20 cellular contexts compared by ENCODE assay signal in genomic region chr2:217897091-217897715, GRCh38.
A peak's percentile ranks its signal among the peaks of the same experiment; 100 is the strongest.
DNase-seq lines count a peak whose midpoint lies in the region; TF ChIP-seq lines count a peak whose summit lies in the region.
"Had no signal": no experiment of that assay in that cellular context is flagged by ENCODE, and none has a peak within 500 bp of the region (broad histone marks: within the 10 kb centered on the region; RNA-seq: fewer than 3 reads in every experiment).

No MANE protein-coding gene starts in this region.

- DNase-seq in NCI-H2196 (lab: John Stamatoyannopoulos, UW; ENCODE audit: unreplicated experiment): peak; percentile 14
- DNase-seq in NCI-H2196 treated with DMSO at 0.1 percent for 48 hours (lab: John Stamatoyannopoulos, UW; ENCODE audit: unreplicated experiment): no peak
- no peak for DNase-seq in esophagus squamous epithelium (lab: John Stamatoyannopoulos, UW)
- no peak for DNase-seq in neuronal stem cell (ENCODE audit: low spot score)
- DNase-seq in transverse colon: no peak
- no peak for DNase-seq in DMS 273 (lab: John Stamatoyannopoulos, UW; ENCODE audit: unreplicated experiment)
- DNase-seq in effector CD4-positive, alpha-beta T cell: no peak
- no peak for DNase-seq in DMS153 treated with DMSO at 0.1 percent for 48 hours (lab: John Stamatoyannopoulos, UW; ENCODE audit: unreplicated experiment)
- DNase-seq: activated CD4-positive, alpha-beta T cell treated with anti-CD3 and anti-CD28 coated beads for 1 hour; activated gamma-delta T cell treated with Interleukin-2 at 50 U/mL for 16 hours; effector memory CD8-positive, alpha-beta T cell; KG1; NCI-H1105 treated with DMSO at 0.1 percent for 48 hours; NCI-H226; SHP77; stimulated activated CD4-positive, alpha-beta T cell treated with anti-CD3 and anti-CD28 coated beads, Interleukin-12 subunit alpha, Interleukin-12 subunit beta, amount 100 ng/mL, for 4 hours had no signal

- no peak overlapping the region for H2AFZ ChIP-seq in neuronal stem cell (ENCODE audit: low read length)
- H2AFZ ChIP-seq: parathyroid adenoma had no signal

- no peak overlapping the region for H2BK120ac ChIP-seq in neuronal stem cell (ENCODE audit: low read depth, low read length)

- TF ChIP-seq EP300 in transverse colon (IDR thresholded peaks at IDR 0.05; ENCODE audit: low read depth): no peak

- H2BK15ac ChIP-seq in neuronal stem cell (ENCODE audit: low read length): no peak overlapping the region

- no peak overlapping the region for H2AK5ac ChIP-seq in neuronal stem cell (ENCODE audit: low read depth, low read length)

- no peak overlapping the region for H3K4ac ChIP-seq in neuronal stem cell (ENCODE audit: low read length)

- H3K27me3 ChIP-seq in esophagus squamous epithelium (no peaks in the 10 kb centered on the region), neuronal stem cell (ENCODE audit: control insufficient read depth in 3 of 3, insufficient read depth in 3 of 3, low read depth in 1 of 3, low read length in 3 of 3) (no peaks in the 10 kb centered on the region), transverse colon (no peaks in the 10 kb centered on the region)
- H3K27me3 ChIP-seq: BLaER1 had no signal

- H3K9me3 ChIP-seq in esophagus squamous epithelium: no peaks in the 10 kb centered on the region
- no peaks in the 10 kb centered on the region for H3K9me3 ChIP-seq in neuronal stem cell (replicated peaks in 1 of 2; ENCODE audit: control insufficient read depth in 2 of 2, insufficient read depth in 1 of 2, low read depth in 1 of 2, low read length in 2 of 2)
- no peaks in the 10 kb centered on the region for H3K9me3 ChIP-seq in transverse colon
- H3K9me3 ChIP-seq: BLaER1 had no signal

- H3K27ac ChIP-seq in esophagus squamous epithelium: peak overlapping the region; percentile 63 to 95 (median 92)
- H3K27ac ChIP-seq in neuronal stem cell (replicated peaks; ENCODE audit: low read length): no peak overlapping the region
- H3K27ac ChIP-seq in transverse colon: peak overlapping the region; percentile 65 to 95 (median 89)
- H3K27ac ChIP-seq: 22Rv1, BLaER1, HL-60, parathyroid adenoma had no signal

- H2BK5ac ChIP-seq in neuronal stem cell (ENCODE audit: low read length): no peak overlapping the region

- H3K36me3 ChIP-seq in esophagus squamous epithelium: peaks cover 29 to 90% (median 37%) of the 10 kb centered on the region in 3 donors
- H3K36me3 ChIP-seq in neuronal stem cell (replicated peaks in 1 of 2; ENCODE audit: control insufficient read depth in 2 of 2, insufficient read depth in 2 of 2, low read length in 2 of 2): no peaks in the 10 kb centered on the region
- peaks cover 0 to 8% (median 0%) of the 10 kb centered on the region in 4 donors for H3K36me3 ChIP-seq in transverse colon

- H3K9ac ChIP-seq in neuronal stem cell (ENCODE audit: low read depth, low read length, poor library complexity): no peak overlapping the region
- H3K9ac ChIP-seq: BLaER1, parathyroid adenoma had no signal

- no peak overlapping the region for H3K4me2 ChIP-seq in neuronal stem cell (ENCODE audit: insufficient read depth, low read length, poor library complexity, severe bottlenecking)
- H3K4me2 ChIP-seq: BLaER1 had no signal

- 32 to 42% methylated on average over 7 of the region's 9 CpGs for WGBS in esophagus squamous epithelium, 2 donors
- WGBS in neuronal stem cell (ENCODE audit: extremely low coverage in 2 of 2, insufficient read length in 2 of 2, insufficient replicate concordance in 1 of 2), 2 donors: no CpG with 5 or more reads among the region's 9 CpGs
- WGBS in transverse colon (ENCODE audit: low coverage in 1 of 2), 2 donors: 76 to 80% methylated on average over 1 to 9 of the region's 9 CpGs

- intact Hi-C loops in esophagus squamous epithelium (cut with DNase I) (loop anchor here (5.0 kb wide), 1 partner anchor 90 kb away; no protein-coding TSS in a partner anchor), transverse colon (cut with DNase I; ENCODE audit: low total_unique reads) (no loop called here)

- no peak for TF ChIP-seq POLR2A in esophagus squamous epithelium (IDR thresholded peaks at IDR 0.05)
- no peak for TF ChIP-seq POLR2A in transverse colon (IDR thresholded peaks at IDR 0.05)

- no peak overlapping the region for H3K23ac ChIP-seq in neuronal stem cell (ENCODE audit: low read depth, low read length, poor library complexity)

- H2BK12ac ChIP-seq in neuronal stem cell (ENCODE audit: low read length): no peak overlapping the region

- in situ Hi-C loops in transverse colon (cut with MboI; ENCODE audit: low pct_ligation_motif_present in 1 of 4, low pct_unique_long_range_greater_than_20kb in 1 of 4, low sequenced_read_pairs in 3 of 4): no loop called here

- H3K79me1 ChIP-seq in neuronal stem cell (ENCODE audit: low read depth, low read length): no peaks in the 10 kb centered on the region

- H3K4me3 ChIP-seq in esophagus squamous epithelium (peak overlapping the region in 1 of 4 donors; percentile 22), neuronal stem cell (ENCODE audit: low read length in 2 of 2) (no peak overlapping the region), transverse colon (no peak overlapping the region)
- H3K4me3 ChIP-seq: BLaER1 had no signal

- H3K18ac ChIP-seq in neuronal stem cell (ENCODE audit: low read length): peak overlapping the region; percentile 6

- H4K8ac ChIP-seq in neuronal stem cell (ENCODE audit: low read depth, low read length): no peak overlapping the region

- TF ChIP-seq CTCF in esophagus squamous epithelium (IDR thresholded peaks at IDR 0.05) (no peak), transverse colon (IDR thresholded peaks at IDR 0.05) (no peak)

- H3K4me1 ChIP-seq in esophagus squamous epithelium (peaks cover 42 to 96% (median 45%) of the 10 kb centered on the region in 3 donors), neuronal stem cell (ENCODE audit: control insufficient read depth in 2 of 2, insufficient read depth in 1 of 2, low read depth in 1 of 2, low read length in 2 of 2) (peaks cover 0 to 2% of the 10 kb centered on the region in 2 donors), transverse colon (peaks cover 14 to 39% (median 28%) of the 10 kb centered on the region in 4 donors)
- H3K4me1 ChIP-seq: parathyroid adenoma had no signal

- H4K91ac ChIP-seq in neuronal stem cell (ENCODE audit: low read depth, low read length, poor library complexity): no peak overlapping the region

- no peak overlapping the region for H3K14ac ChIP-seq in neuronal stem cell (ENCODE audit: low read length)
